In genomic region chr4:21769404-21770147, GRCh38 we compare ENCODE assay signal across 17 cellular contexts.
DNase-seq lines count a peak whose midpoint lies in the region; ATAC-seq, FAIRE-seq and TF ChIP-seq lines count a peak whose summit lies in the region.
"Had no signal": no experiment of that assay in that cellular context is flagged by ENCODE, and none has a peak within 500 bp of the region (broad histone marks: within the 10 kb centered on the region; RNA-seq: fewer than 3 reads in every experiment).

No MANE protein-coding gene starts in this region.

- no peaks in the 10 kb centered on the region for H3K36me3 Mint-ChIP-seq in activated naive CD4-positive, alpha-beta T cell treated with anti-CD3 and anti-CD28 coated beads, Interleukin-2, amount 50 U/mL, for 72 hours

- DNase-seq in A549 (ENCODE audit: low read depth in 1 of 2, low spot score in 1 of 2) (peak in 1 of 2 experiments; percentile 26), HT1080 (ENCODE audit: low read depth) (peak; percentile 87), amniotic epithelial cell (ENCODE audit: low read depth) (peak; percentile 73), foreskin keratinocyte (peak; percentile 84 to 91)
- no peak for DNase-seq in activated naive CD4-positive, alpha-beta T cell treated with anti-CD3 and anti-CD28 coated beads, Interleukin-2, amount 50 U/mL, for 72 hours (ENCODE audit: low spot score in 2 of 2)
- DNase-seq: esophagus squamous epithelium; MV-4-11; NCI-H524; Right ventricle myocardium superior; stimulated activated CD8-positive, alpha-beta memory T cell treated with anti-CD3 and anti-CD28 coated beads, Interleukin-4, amount 100 ng/mL, for 48 hours had no signal

- no peak for TF ChIP-seq RAD21 in A549 (conservative IDR thresholded peaks at IDR 0.05 in 1 of 2, IDR thresholded peaks at IDR 0.05 in 1 of 2)

- H3K9me3 Mint-ChIP-seq in activated naive CD4-positive, alpha-beta T cell treated with anti-CD3 and anti-CD28 coated beads, Interleukin-2, amount 50 U/mL, for 72 hours = no peaks in the 10 kb centered on the region
- H3K9me3 Mint-ChIP-seq: activated T-helper 1 cell treated with anti-CD3 and anti-CD28 coated beads, Interleukin-12 subunit alpha, Interleukin-12 subunit beta, Interleukin-2, Interleukin-4 antibody, amounts not matched to agents 30 ng/mL and 10 ng/mL and 1 ng/mL, durations not matched to agents 14 hours and 24 hours and 36 hours had no signal

- WGBS in A549 (ENCODE audit: missing lambda C conversion rate) = 26% methylated on average over 4 of the region's 4 CpGs

- H3K27ac ChIP-seq in A549 (no peak overlapping the region), foreskin keratinocyte (no peak overlapping the region)
- H3K27ac ChIP-seq: cardiac muscle cell, esophagus squamous epithelium, neutrophil had no signal

- no peak overlapping the region for H3K27ac Mint-ChIP-seq in activated naive CD4-positive, alpha-beta T cell treated with anti-CD3 and anti-CD28 coated beads, Interleukin-2, amount 50 U/mL, for 72 hours
- H3K27ac Mint-ChIP-seq: activated T-helper 1 cell treated with anti-CD3 and anti-CD28 coated beads, Interleukin-12 subunit alpha, Interleukin-12 subunit beta, Interleukin-2, Interleukin-4 antibody, amounts not matched to agents 30 ng/mL and 10 ng/mL and 1 ng/mL, durations not matched to agents 14 hours and 24 hours and 36 hours had no signal

- POLR2A ChIA-PET in A549 (lab: Yijun Ruan, JAX) = no interaction called here

- TF ChIP-seq POLR2A in A549 (IDR thresholded peaks at IDR 0.05; ENCODE audit: low read length) (no peak), GM18505 (IDR thresholded peaks at IDR 0.05; ENCODE audit: borderline replicate concordance, extremely low read depth, insufficient read depth, insufficient read length) (no peak)

- CTCF ChIA-PET in A549 (lab: Yijun Ruan, JAX) = interaction anchor here (0.7 to 2.7 kb wide), 3 partner anchors 9 to 261 kb away, joined by 3 to 23 read pairs (median 3); no protein-coding TSS in a partner anchor

- H3K9me3 ChIP-seq in A549 = no peaks in the 10 kb centered on the region
- H3K9me3 ChIP-seq: esophagus squamous epithelium, neutrophil had no signal

- H3K4me3 ChIP-seq in A549 = no peak overlapping the region
- H3K4me3 ChIP-seq: cardiac muscle cell, esophagus squamous epithelium had no signal

- no peak for FAIRE-seq in A549 (lab: Jason Lieb, UNC)

- TF ChIP-seq CTCF in A549 (IDR thresholded peaks at IDR 0.05) (no peak), foreskin keratinocyte (conservative IDR thresholded peaks at IDR 0.05) (no peak)

- no peak for TF ChIP-seq EP300 in A549 (IDR thresholded peaks at IDR 0.05)

- ATAC-seq in A549 (no peak), foreskin keratinocyte (peak; percentile 70), GM19467 (IDR thresholded peaks at IDR 0.05; ENCODE audit: unreplicated experiment) (no peak), GM18505 (IDR thresholded peaks at IDR 0.05; ENCODE audit: unreplicated experiment) (no peak), GM21825 (IDR thresholded peaks at IDR 0.05; ENCODE audit: unreplicated experiment) (no peak)
- no peak for ATAC-seq in activated naive CD4-positive, alpha-beta T cell treated with anti-CD3 and anti-CD28 coated beads, Interleukin-2, amount 50 U/mL, for 72 hours
- ATAC-seq: left lobe of liver had no signal

- no peak overlapping the region for H3K4me2 ChIP-seq in A549

- H3K27me3 ChIP-seq in foreskin keratinocyte = peaks cover 11% of the 10 kb centered on the region
- H3K27me3 ChIP-seq: cardiac muscle cell, esophagus squamous epithelium, neutrophil had no signal

- no peaks in the 10 kb centered on the region for H3K4me1 ChIP-seq in A549
- peaks cover 10% of the 10 kb centered on the region for H3K4me1 ChIP-seq in foreskin keratinocyte

TF ChIP-seq in A549, 52 proteins besides CTCF, POLR2A, EP300 and RAD21:
- TF ChIP-seq MAZ (IDR thresholded peaks at IDR 0.05; ENCODE audit: borderline replicate concordance, low read depth, low read length) = no peak
- no peak for TF ChIP-seq FOSL2 (IDR thresholded peaks at IDR 0.05)
- peak; percentile 34; the same call in 1 of the 2 replicates for TF ChIP-seq FOSL2 (CRISPR knock-in tag; IDR thresholded peaks at IDR 0.05)

Comparison
In these comparisons a context has a peak if more than half of its experiments do, and no peak if none do; other contexts are left out.
1. DNase-seq: peak in HT1080 (single experiment), amniotic epithelial cell (single experiment) and foreskin keratinocyte (2 of 2); none in activated naive CD4-positive, alpha-beta T cell treated with anti-CD3 and anti-CD28 coated beads, Interleukin-2, amount 50 U/mL, for 72 hours (0 of 2).